23 cellular contexts compared by ENCODE assay signal in the genomic region with DNA sequence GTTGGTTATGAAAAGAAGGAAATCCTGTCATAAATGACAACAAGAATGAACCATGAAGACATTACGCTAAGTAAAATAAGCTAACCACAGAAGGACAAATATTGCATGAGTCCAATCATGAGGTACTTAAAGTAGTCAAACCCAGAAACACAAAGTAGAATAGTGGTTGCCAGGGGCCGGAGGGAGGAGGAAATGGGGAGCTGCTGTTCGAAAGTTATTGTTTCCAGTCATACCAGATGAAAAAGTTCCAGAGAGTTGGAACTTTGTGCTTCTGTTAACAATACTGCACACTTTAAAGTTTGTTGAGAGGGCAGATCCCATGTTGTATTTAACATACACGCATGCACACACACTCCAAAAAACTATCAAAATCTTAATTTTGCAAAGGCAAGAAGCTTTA.
"Had no signal": no experiment of that assay in that cellular context is flagged by ENCODE, and none has a peak within 500 bp of the region (broad histone marks: within the 10 kb centered on the region; RNA-seq: fewer than 3 reads in every experiment).

No MANE protein-coding gene starts in this region.

- H3K4me1 ChIP-seq: colonic mucosa, foreskin keratinocyte, pancreas, testis had no signal

- H3K4me3 ChIP-seq: colonic mucosa, dorsolateral prefrontal cortex, mucosa of descending colon, neural progenitor cell, pancreas, smooth muscle cell, testis, tibial nerve had no signal

- H3K27me3 Mint-ChIP-seq: naive thymus-derived CD8-positive, alpha-beta T cell; progenitor cell of endocrine pancreas; stimulated activated naive B cell treated with anti-CD40 and anti-IgM and Interleukin-4, amounts not matched to agents 10 μg/mL and 1 μg/mL and 100 μg/mL, for 72 hours; stimulated activated naive CD8-positive, alpha-beta T cell treated with anti-CD3 and anti-CD28 coated beads, Interleukin-15, amount 100 ng/mL, for 72 hours had no signal

- H2AFZ ChIP-seq: neural progenitor cell had no signal

- ATAC-seq: esophagus mucosa; foreskin keratinocyte; left colon; mucosa of descending colon; naive thymus-derived CD8-positive, alpha-beta T cell; pancreas; right cardiac atrium; stimulated activated naive B cell treated with anti-CD40 and anti-IgM and Interleukin-4, amounts not matched to agents 10 μg/mL and 1 μg/mL and 100 μg/mL, for 72 hours; stimulated activated naive CD8-positive, alpha-beta T cell treated with anti-CD3 and anti-CD28 coated beads, Interleukin-15, amount 100 ng/mL, for 72 hours had no signal

- H3K4me3 Mint-ChIP-seq: immature natural killer cell; naive thymus-derived CD8-positive, alpha-beta T cell; neural progenitor cell; stimulated activated naive B cell treated with anti-CD40 and anti-IgM and Interleukin-4, amounts not matched to agents 10 μg/mL and 1 μg/mL and 100 μg/mL, for 72 hours; stimulated activated naive CD8-positive, alpha-beta T cell treated with anti-CD3 and anti-CD28 coated beads, Interleukin-15, amount 100 ng/mL, for 72 hours had no signal

- H3K9me3 Mint-ChIP-seq: immature natural killer cell; naive thymus-derived CD8-positive, alpha-beta T cell; neural progenitor cell; stimulated activated naive B cell treated with anti-CD40 and anti-IgM and Interleukin-4, amounts not matched to agents 10 μg/mL and 1 μg/mL and 100 μg/mL, for 72 hours; stimulated activated naive CD8-positive, alpha-beta T cell treated with anti-CD3 and anti-CD28 coated beads, Interleukin-15, amount 100 ng/mL, for 72 hours had no signal

- H3K9ac ChIP-seq: neural progenitor cell had no signal

- H3K9me3 ChIP-seq: colonic mucosa, mucosa of descending colon, pancreas, testis, tibial nerve had no signal

- H3K27ac ChIP-seq: colonic mucosa, dorsolateral prefrontal cortex, foreskin keratinocyte, neural progenitor cell, pancreas, testis, tibial nerve had no signal

- H3K27me3 ChIP-seq: colonic mucosa, dorsolateral prefrontal cortex, foreskin keratinocyte, neural progenitor cell, pancreas, testis, tibial nerve had no signal

- H3K27ac Mint-ChIP-seq: immature natural killer cell; neural progenitor cell; progenitor cell of endocrine pancreas; stimulated activated naive B cell treated with anti-CD40 and anti-IgM and Interleukin-4, amounts not matched to agents 10 μg/mL and 1 μg/mL and 100 μg/mL, for 72 hours; stimulated activated naive CD8-positive, alpha-beta T cell treated with anti-CD3 and anti-CD28 coated beads, Interleukin-15, amount 100 ng/mL, for 72 hours had no signal

- H3K4me1 Mint-ChIP-seq: stimulated activated naive CD8-positive, alpha-beta T cell treated with anti-CD3 and anti-CD28 coated beads, Interleukin-15, amount 100 ng/mL, for 72 hours had no signal

- DNase-seq: caudate nucleus; colonic mucosa; dorsolateral prefrontal cortex; effector CD8-positive, alpha-beta T cell; foreskin keratinocyte; immature natural killer cell; kidney; left colon; mammary epithelial cell; mucosa of descending colon; naive thymus-derived CD8-positive, alpha-beta T cell; nucleus accumbens; pancreas; right cardiac atrium; stimulated activated CD4-positive, alpha-beta T cell treated with anti-CD3 and anti-CD28 coated beads, Interleukin-4, amount 100 ng/mL, for 1 hour; stimulated activated naive B cell treated with anti-CD40 and anti-IgM and Interleukin-4, amounts not matched to agents 10 μg/mL and 1 μg/mL and 100 μg/mL, for 72 hours; stimulated activated naive CD8-positive, alpha-beta T cell treated with anti-CD3 and anti-CD28 coated beads, Interleukin-15, amount 100 ng/mL, for 72 hours; testis had no signal

- H3K4me2 ChIP-seq: neural progenitor cell, smooth muscle cell had no signal
